In the genomic region with DNA sequence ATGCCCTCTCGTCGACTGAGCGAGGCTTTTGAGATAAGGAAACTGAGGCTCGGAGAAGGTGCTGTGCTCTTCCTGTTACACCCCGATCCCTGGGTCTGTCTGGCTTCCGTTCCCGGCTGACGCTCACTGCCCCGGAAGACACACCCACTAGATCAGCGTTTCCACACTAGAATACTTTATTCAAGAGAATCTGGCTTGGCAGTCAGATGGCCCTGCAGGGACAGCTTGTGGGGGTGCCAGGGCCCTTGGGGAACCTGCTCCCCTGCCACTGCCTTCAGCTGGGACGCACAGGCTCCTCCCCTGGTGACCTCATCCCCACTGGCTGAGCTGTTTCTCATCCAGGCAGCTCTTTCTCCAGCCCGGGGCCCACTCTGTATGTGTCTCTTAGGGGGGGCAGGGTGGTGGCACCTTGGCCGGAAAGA, we compare ENCODE assay signal across 8 cellular contexts.
DNase-seq lines count a peak whose midpoint lies in the region; ATAC-seq and TF ChIP-seq lines count a peak whose summit lies in the region.

No MANE protein-coding gene starts in this region.

- H3K4me3 ChIP-seq in choroid plexus epithelial cell (ENCODE audit: low read depth, low read length) (no peak overlapping the region), muscle layer of colon (ENCODE audit: low read depth in 1 of 2, low read length in 2 of 2) (no peak overlapping the region)

- peak overlapping the region; percentile 9 for H3K9ac ChIP-seq in muscle layer of colon (ENCODE audit: low read length)

- ATAC-seq in HG03139 (IDR thresholded peaks at IDR 0.05; ENCODE audit: unreplicated experiment) = peak; percentile 39
- no peak for ATAC-seq in HG02840 (IDR thresholded peaks at IDR 0.05; ENCODE audit: low FRiP score, unreplicated experiment)

- H3K27me3 ChIP-seq in muscle layer of colon (ENCODE audit: control insufficient read depth in 1 of 2, insufficient read depth in 2 of 2, low read length in 2 of 2) = no peaks in the 10 kb centered on the region

- DNase-seq in GM10266 (ENCODE audit: extremely low spot score) = peak; percentile 66
- peak; percentile 41 for DNase-seq in activated CD4-positive, alpha-beta T cell treated with anti-CD3 and anti-CD28 coated beads for 1 hour
- DNase-seq in choroid plexus epithelial cell (ENCODE audit: low read depth) = peak; percentile 58
- peak; percentile 55 for DNase-seq in stimulated activated naive CD4-positive, alpha-beta T cell treated with Interleukin-2 at 50 U/mL for 16 hours (lab: John Stamatoyannopoulos, UW)
- no peak for DNase-seq in NCI-H510A treated with DMSO at 0.1 percent for 48 hours (lab: John Stamatoyannopoulos, UW)

- H3K9me3 ChIP-seq in muscle layer of colon (ENCODE audit: low read length) = no peaks in the 10 kb centered on the region

- TF ChIP-seq CTCF in GM10266 (IDR thresholded peaks at IDR 0.05; ENCODE audit: control insufficient read depth, insufficient read depth, low read depth, missing control alignments) = no peak
- no peak for TF ChIP-seq CTCF in choroid plexus epithelial cell (conservative IDR thresholded peaks at IDR 0.05; ENCODE audit: low read depth, low read length)

- peaks cover 23% of the 10 kb centered on the region for H3K4me1 ChIP-seq in muscle layer of colon (ENCODE audit: insufficient read depth, low read length)

- no peaks in the 10 kb centered on the region for H3K36me3 ChIP-seq in muscle layer of colon (ENCODE audit: insufficient read depth, low read length)

- H3K27ac ChIP-seq in muscle layer of colon (ENCODE audit: low read depth, low read length) = peak overlapping the region; percentile 34
